9 cellular contexts compared by ENCODE assay signal in the genomic region with DNA sequence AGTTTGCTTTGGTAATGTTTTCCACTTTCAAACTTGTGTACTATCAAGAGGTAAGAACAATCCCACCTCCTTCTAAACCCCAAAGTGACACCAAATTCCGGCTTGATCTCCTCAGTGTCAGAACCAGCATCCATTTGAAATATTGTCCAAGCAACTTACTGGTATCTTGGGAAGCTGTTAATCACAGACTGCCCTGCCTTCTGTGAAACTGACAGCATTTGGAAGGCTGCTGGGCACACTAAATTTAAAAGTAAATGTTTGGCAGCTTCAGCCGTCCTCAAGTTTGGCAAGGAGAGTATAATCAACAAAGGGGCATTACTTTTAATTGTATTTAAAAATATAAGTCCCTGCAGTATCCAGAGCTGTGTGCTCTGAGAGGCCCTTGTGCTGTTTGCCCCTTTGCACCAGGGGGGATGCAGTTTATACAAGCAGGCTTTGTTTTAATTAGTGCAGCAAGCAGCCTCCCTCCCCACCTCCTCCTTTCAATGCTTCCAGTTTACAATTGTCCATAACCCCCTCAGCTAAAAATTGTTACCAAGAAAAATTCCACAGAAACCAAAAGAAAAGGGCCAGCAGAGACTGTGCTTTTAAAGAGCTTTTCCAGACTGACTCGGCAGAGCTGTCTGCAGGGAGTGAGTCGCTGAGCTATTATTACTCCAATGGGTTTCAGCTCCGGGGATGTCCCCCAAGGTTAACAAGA.
DNase-seq lines count a peak whose midpoint lies in the region; TF ChIP-seq lines count a peak whose summit lies in the region.
"Had no signal": no experiment of that assay in that cellular context is flagged by ENCODE, and none has a peak within 500 bp of the region (broad histone marks: within the 10 kb centered on the region; RNA-seq: fewer than 3 reads in every experiment).

No MANE protein-coding gene starts in this region.

- no peak overlapping the region for H3K27ac Mint-ChIP-seq in activated CD4-positive, alpha-beta memory T cell treated with anti-CD3 and anti-CD28 coated beads, Interleukin-2, amount 10 ng/mL, durations not matched to agents 7 days and 5 days

- POLR2A ChIA-PET in activated CD4-positive, alpha-beta memory T cell treated with anti-CD3 and anti-CD28 coated beads, Interleukin-2, amount 10 ng/mL, durations not matched to agents 7 days and 5 days (lab: Charles Lee), result no interaction called here

- CTCF ChIA-PET in activated CD4-positive, alpha-beta memory T cell treated with anti-CD3 and anti-CD28 coated beads, Interleukin-2, amount 10 ng/mL, durations not matched to agents 7 days and 5 days (lab: Charles Lee), result no interaction called here

- intact Hi-C loops in esophagus muscularis mucosa (cut with DNase I) (no loop called here), thyroid gland (cut with DNase I) (no loop called here)

- TF ChIP-seq EP300 in esophagus muscularis mucosa (IDR thresholded peaks at IDR 0.05), result no peak

- TF ChIP-seq POLR2A in esophagus muscularis mucosa (IDR thresholded peaks at IDR 0.05; ENCODE audit: low read depth) (no peak), thyroid gland (IDR thresholded peaks at IDR 0.05) (no peak)

- no peaks in the 10 kb centered on the region for H3K36me3 Mint-ChIP-seq in activated CD4-positive, alpha-beta memory T cell treated with anti-CD3 and anti-CD28 coated beads, Interleukin-2, amount 10 ng/mL, durations not matched to agents 7 days and 5 days (ENCODE audit: low read depth)

- DNase-seq in NCI-H1694 treated with DMSO at 0.1 percent for 48 hours (lab: John Stamatoyannopoulos, UW) (peak; percentile 7), NCI-H1694 (lab: John Stamatoyannopoulos, UW) (no peak), esophagus muscularis mucosa (ENCODE audit: extremely low spot score) (no peak), thyroid gland (no peak), NCI-H2081 treated with DMSO at 0.1 percent for 48 hours (lab: John Stamatoyannopoulos, UW) (no peak), HuH-7.5 (ENCODE audit: low spot score) (no peak)
- DNase-seq in activated CD4-positive, alpha-beta memory T cell treated with anti-CD3 and anti-CD28 coated beads, Interleukin-2, amount 10 ng/mL, durations not matched to agents 7 days and 5 days, result no peak
- DNase-seq: NCI-H526 had no signal

- no peaks in the 10 kb centered on the region for H3K9me3 ChIP-seq in esophagus muscularis mucosa
- no peaks in the 10 kb centered on the region for H3K9me3 ChIP-seq in muscle layer of duodenum (ENCODE audit: control insufficient read depth in 1 of 2, low read length in 2 of 2)
- H3K9me3 ChIP-seq in thyroid gland, result no peaks in the 10 kb centered on the region

- 14% methylated on average over 5 of the region's 5 CpGs for WGBS in esophagus muscularis mucosa
- 21 to 22% methylated on average over 5 of the region's 5 CpGs for WGBS in thyroid gland, 2 donors

- H3K9me3 Mint-ChIP-seq in activated CD4-positive, alpha-beta memory T cell treated with anti-CD3 and anti-CD28 coated beads, Interleukin-2, amount 10 ng/mL, durations not matched to agents 7 days and 5 days, result peaks cover 4% of the 10 kb centered on the region

- H3K27ac ChIP-seq in esophagus muscularis mucosa (replicated peaks in 1 of 4) (peak overlapping the region; percentile 35 to 59 (median 50)), muscle layer of duodenum (ENCODE audit: low read length) (no peak overlapping the region), thyroid gland (peak overlapping the region in 2 of 3 donors; percentile 8 to 39)

- no peaks in the 10 kb centered on the region for H3K27me3 ChIP-seq in esophagus muscularis mucosa
- H3K27me3 ChIP-seq in muscle layer of duodenum (ENCODE audit: low read depth, low read length), result no peaks in the 10 kb centered on the region
- no peaks in the 10 kb centered on the region for H3K27me3 ChIP-seq in thyroid gland

- no peaks in the 10 kb centered on the region for H3K36me3 ChIP-seq in esophagus muscularis mucosa
- no peaks in the 10 kb centered on the region for H3K36me3 ChIP-seq in muscle layer of duodenum (ENCODE audit: control insufficient read depth in 1 of 2, insufficient read depth in 2 of 2, low read length in 2 of 2)
- no peaks in the 10 kb centered on the region for H3K36me3 ChIP-seq in thyroid gland

- TF ChIP-seq CTCF in esophagus muscularis mucosa (IDR thresholded peaks at IDR 0.05) (no peak), thyroid gland (IDR thresholded peaks at IDR 0.05) (no peak)

- H3K4me1 Mint-ChIP-seq in activated CD4-positive, alpha-beta memory T cell treated with anti-CD3 and anti-CD28 coated beads, Interleukin-2, amount 10 ng/mL, durations not matched to agents 7 days and 5 days, result no peaks in the 10 kb centered on the region

- H3K4me3 Mint-ChIP-seq in activated CD4-positive, alpha-beta memory T cell treated with anti-CD3 and anti-CD28 coated beads, Interleukin-2, amount 10 ng/mL, durations not matched to agents 7 days and 5 days, result no peak overlapping the region

- H3K27me3 Mint-ChIP-seq in activated CD4-positive, alpha-beta memory T cell treated with anti-CD3 and anti-CD28 coated beads, Interleukin-2, amount 10 ng/mL, durations not matched to agents 7 days and 5 days, result no peaks in the 10 kb centered on the region

- H3K4me1 ChIP-seq in esophagus muscularis mucosa, result peaks cover 27 to 30% (median 28%) of the 10 kb centered on the region in 4 donors
- H3K4me1 ChIP-seq in muscle layer of duodenum (ENCODE audit: control insufficient read depth in 1 of 2, insufficient read depth in 2 of 2, low read length in 2 of 2), result peaks cover 0 to 23% of the 10 kb centered on the region in 2 donors
- peaks cover 9 to 25% of the 10 kb centered on the region in 2 donors for H3K4me1 ChIP-seq in thyroid gland

- H3K4me3 ChIP-seq in esophagus muscularis mucosa (peak overlapping the region in 3 of 4 donors; percentile 21 to 26 (median 24)), muscle layer of duodenum (ENCODE audit: low read depth in 1 of 2, low read length in 2 of 2) (peak overlapping the region; percentile 41 to 46), thyroid gland (replicated peaks in 1 of 3) (no peak overlapping the region)

Comparison
In these comparisons a context has a peak if more than half of its experiments do, and no peak if none do; other contexts are left out.
1. H3K4me3 ChIP-seq: peak in esophagus muscularis mucosa (3 of 4) and muscle layer of duodenum (2 of 2); none in thyroid gland (0 of 3).